Comparison of ENCODE assay signal across 23 cellular contexts in genomic region chr7:30754315-30754877, GRCh38. TPM values are rescaled to one million over a fixed set of nuclear protein-coding genes. Genes with fewer than 3 reads are reported as not detected.
"Had no signal": no experiment of that assay in that cellular context is flagged by ENCODE, and none has a peak within 500 bp of the region (broad histone marks: within the 10 kb centered on the region; RNA-seq: fewer than 3 reads in every experiment).

No MANE protein-coding gene starts in this region.

- H3K4me3 ChIP-seq: mucosa of descending colon, neural progenitor cell, smooth muscle cell had no signal

- ATAC-seq: activated CD8-positive, alpha-beta T cell treated with anti-CD3 and anti-CD28 coated beads for 36 hours; activated naive CD8-positive, alpha-beta T cell treated with anti-CD3 and anti-CD28 coated beads, Interleukin-2, amount 50 U/mL, for 24 hours; activated T-helper 17 cell treated with anti-CD3 and anti-CD28 coated beads, Interleukin-2, amount 50 U/mL, for 72 hours; mucosa of descending colon; psoas muscle; sciatic nerve; stimulated activated effector memory CD8-positive, alpha-beta T cell treated with anti-CD3 and anti-CD28 coated beads, Interleukin-12 subunit alpha, Interleukin-12 subunit beta, amount 100 ng/mL, for 72 hours had no signal

- H3K27me3 ChIP-seq: breast epithelium, neural progenitor cell, stomach had no signal

- H3K9ac ChIP-seq: neural progenitor cell, SK-N-SH had no signal

- H3K4me1 ChIP-seq: breast epithelium, neural progenitor cell had no signal

- DNase-seq: activated B cell treated with CpG ODN at 0.5 μM for 24 hours; activated CD4-positive, alpha-beta T cell treated with anti-CD3 and anti-CD28 coated beads for 4 hours; activated CD8-positive, alpha-beta T cell treated with anti-CD3 and anti-CD28 coated beads for 36 hours; activated naive CD4-positive, alpha-beta T cell treated with anti-CD3 and anti-CD28 coated beads for 36 hours; activated naive CD8-positive, alpha-beta T cell treated with anti-CD3 and anti-CD28 coated beads, Interleukin-2, amount 50 U/mL, for 24 hours; activated T-cell treated with anti-CD3 and anti-CD28 coated beads, Interleukin-2, amount 50 U/mL, for 1 hour; cerebellar nuclear complex; dermis blood vessel endothelial cell; effector memory CD4-positive, alpha-beta T cell; hippocampal formation; mucosa of descending colon; naive B cell; psoas muscle; SK-N-SH; stimulated activated CD4-positive, alpha-beta T cell treated with anti-CD3 and anti-CD28 coated beads, Interleukin-4, amount 100 ng/mL, for 1 hour; stomach; T-helper 9 cell had no signal

- H3K4me2 ChIP-seq: neural progenitor cell, SK-N-SH, smooth muscle cell had no signal

- H3K36me3 ChIP-seq: breast epithelium, neural progenitor cell, stomach had no signal

- H2AFZ ChIP-seq: neural progenitor cell had no signal

- H3K27ac ChIP-seq: neural progenitor cell had no signal

- H3K9me3 ChIP-seq: mucosa of descending colon, psoas muscle, SK-N-SH, stomach had no signal

RNA-seq across cellular contexts. Expression of gene INMT, which starts 2.5 kb away (rescaled TPM):
- total RNA-seq: activated CD8-positive, alpha-beta T cell treated with anti-CD3 and anti-CD28 coated beads for 36 hours; dermis blood vessel endothelial cell had no signal
- polyA plus RNA-seq: SK-N-SH had no signal
